In the genomic region with DNA sequence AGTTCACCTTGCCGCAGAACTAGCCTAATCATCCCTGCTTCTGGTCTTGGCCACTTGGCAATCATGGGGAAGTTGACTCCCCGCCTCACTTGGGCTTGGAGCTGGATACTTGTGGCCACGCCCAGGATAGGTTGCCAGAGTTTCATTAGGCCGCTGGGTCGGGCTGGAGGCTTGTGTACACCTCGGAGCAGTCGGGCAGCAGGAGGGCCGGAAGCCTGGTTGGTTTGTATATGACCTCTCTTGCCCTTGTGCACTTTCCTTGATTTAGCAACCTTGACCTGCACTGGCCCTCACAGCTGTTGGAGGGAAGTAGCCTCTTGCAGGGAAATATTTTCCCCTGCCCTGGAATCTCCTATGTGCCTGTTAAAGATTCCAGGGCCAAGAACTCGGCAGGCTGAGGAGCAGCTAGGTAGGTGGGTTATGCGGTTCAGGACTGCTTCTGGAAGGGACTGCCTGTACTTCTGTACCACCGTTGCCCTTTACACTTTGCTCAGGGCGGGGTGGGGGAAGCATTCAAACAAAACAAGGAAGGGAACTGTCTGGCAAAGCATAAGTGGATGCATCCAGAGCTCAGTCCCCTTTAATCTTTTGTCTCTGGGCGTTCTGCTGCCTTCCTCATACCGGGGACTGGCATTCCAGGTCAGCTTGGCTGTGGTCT, we compare ENCODE assay signal across 16 cellular contexts.
DNase-seq lines count a peak whose midpoint lies in the region; ATAC-seq, FAIRE-seq and TF ChIP-seq lines count a peak whose summit lies in the region.
"Had no signal": no experiment of that assay in that cellular context is flagged by ENCODE, and none has a peak within 500 bp of the region (broad histone marks: within the 10 kb centered on the region; RNA-seq: fewer than 3 reads in every experiment).

No MANE protein-coding gene starts in this region.

- POLR2A ChIA-PET in A549 (lab: Yijun Ruan, JAX): no interaction called here
- POLR2A ChIA-PET in activated CD4-positive, alpha-beta T cell treated with anti-CD3 and anti-CD28 coated beads, Interleukin-2, amount 10 ng/mL, durations not matched to agents 7 days and 5 days (lab: Charles Lee): no interaction called here
- POLR2A ChIA-PET in activated CD4-positive, alpha-beta T cell treated with anti-CD3 and anti-CD28 coated beads for 36 hours (lab: Charles Lee): no interaction called here

- no peak for TF ChIP-seq POLR2A in A549 (IDR thresholded peaks at IDR 0.05; ENCODE audit: low read length)
- TF ChIP-seq POLR2A in breast epithelium (IDR thresholded peaks at IDR 0.05): no peak

- no peak overlapping the region for H3K4me3 Mint-ChIP-seq in activated CD4-positive, alpha-beta T cell treated with anti-CD3 and anti-CD28 coated beads, Interleukin-2, amount 10 ng/mL, durations not matched to agents 7 days and 5 days
- H3K4me3 Mint-ChIP-seq in activated CD4-positive, alpha-beta T cell treated with anti-CD3 and anti-CD28 coated beads for 36 hours: no peak overlapping the region
- H3K4me3 Mint-ChIP-seq: activated CD8-positive, alpha-beta memory T cell treated with anti-CD3 and anti-CD28 coated beads, Interleukin-2, amount 10 ng/mL, durations not matched to agents 7 days and 5 days; H9; stimulated activated naive CD8-positive, alpha-beta T cell treated with anti-CD3 and anti-CD28 coated beads, Interleukin-15, amount 100 ng/mL, for 72 hours had no signal

- H3K9me2 ChIP-seq in hepatocyte (replicated peaks; ENCODE audit: insufficient read depth): no peaks in the 10 kb centered on the region

- H3K36me3 ChIP-seq in breast epithelium (no peaks in the 10 kb centered on the region), hepatocyte (replicated peaks; ENCODE audit: insufficient read depth, low read depth) (no peaks in the 10 kb centered on the region), pancreas (peaks cover 0 to 5% (median 0%) of the 10 kb centered on the region in 3 donors)

- H3K27ac ChIP-seq in A549 (peak overlapping the region in 1 of 2 experiments; percentile 23; a peak in 1 of 6 replicates), breast epithelium (peak overlapping the region; percentile 80 to 84), hepatocyte (peak overlapping the region; percentile 66), pancreas (no peak overlapping the region)

- ATAC-seq in A549: peak in 1 of 2 experiments; percentile 8; a peak in 2 of 6 replicates
- peak; percentile 26 to 49 (median 42) for ATAC-seq in pancreas
- ATAC-seq in activated CD4-positive, alpha-beta T cell treated with anti-CD3 and anti-CD28 coated beads for 36 hours: no peak
- ATAC-seq: activated CD8-positive, alpha-beta memory T cell treated with anti-CD3 and anti-CD28 coated beads, Interleukin-2, amount 10 ng/mL, durations not matched to agents 7 days and 5 days; GM12878; stimulated activated naive CD8-positive, alpha-beta T cell treated with anti-CD3 and anti-CD28 coated beads, Interleukin-15, amount 100 ng/mL, for 72 hours had no signal

- no peaks in the 10 kb centered on the region for H3K27me3 Mint-ChIP-seq in activated CD4-positive, alpha-beta T cell treated with anti-CD3 and anti-CD28 coated beads, Interleukin-2, amount 10 ng/mL, durations not matched to agents 7 days and 5 days
- H3K27me3 Mint-ChIP-seq in activated CD4-positive, alpha-beta T cell treated with anti-CD3 and anti-CD28 coated beads for 36 hours: no peaks in the 10 kb centered on the region
- H3K27me3 Mint-ChIP-seq: activated CD8-positive, alpha-beta memory T cell treated with anti-CD3 and anti-CD28 coated beads, Interleukin-2, amount 10 ng/mL, durations not matched to agents 7 days and 5 days; stimulated activated naive CD8-positive, alpha-beta T cell treated with anti-CD3 and anti-CD28 coated beads, Interleukin-15, amount 100 ng/mL, for 72 hours had no signal

- peaks cover 5% of the 10 kb centered on the region for H3K4me1 Mint-ChIP-seq in activated CD4-positive, alpha-beta T cell treated with anti-CD3 and anti-CD28 coated beads, Interleukin-2, amount 10 ng/mL, durations not matched to agents 7 days and 5 days
- peaks cover 2% of the 10 kb centered on the region for H3K4me1 Mint-ChIP-seq in activated CD4-positive, alpha-beta T cell treated with anti-CD3 and anti-CD28 coated beads for 36 hours
- H3K4me1 Mint-ChIP-seq: stimulated activated naive CD8-positive, alpha-beta T cell treated with anti-CD3 and anti-CD28 coated beads, Interleukin-15, amount 100 ng/mL, for 72 hours had no signal

- FAIRE-seq in A549 (lab: Jason Lieb, UNC) (no peak), pancreas (lab: Jason Lieb, UNC) (no peak)
- FAIRE-seq: GM12878 had no signal

- TF ChIP-seq CTCF in A549 (IDR thresholded peaks at IDR 0.05): no peak
- no peak for TF ChIP-seq CTCF in breast epithelium (IDR thresholded peaks at IDR 0.05)
- TF ChIP-seq CTCF in hepatocyte (IDR thresholded peaks at IDR 0.05; ENCODE audit: poor library complexity): no peak
- no peak for TF ChIP-seq CTCF in pancreas (IDR thresholded peaks at IDR 0.05)

- no peak for DNase-seq in A549 (ENCODE audit: low read depth in 1 of 2, low spot score in 1 of 2)
- DNase-seq in breast epithelium (ENCODE audit: low spot score in 2 of 2): peak in 1 of 2 donors; percentile 66
- peak; percentile 42 for DNase-seq in hepatocyte (ENCODE audit: low spot score)
- DNase-seq in pancreas: peak in 4 of 6 donors; percentile 37 to 63 (median 52)
- no peak for DNase-seq in HPDE6-E6E7 (ENCODE audit: extremely low spot score)
- no peak for DNase-seq in NCI-H1092 treated with DMSO at 0.1 percent for 48 hours (lab: John Stamatoyannopoulos, UW)
- no peak for DNase-seq in activated CD4-positive, alpha-beta T cell treated with anti-CD3 and anti-CD28 coated beads, Interleukin-2, amount 10 ng/mL, durations not matched to agents 7 days and 5 days
- DNase-seq in activated CD4-positive, alpha-beta T cell treated with anti-CD3 and anti-CD28 coated beads for 36 hours: no peak
- DNase-seq: ACHN; activated CD8-positive, alpha-beta memory T cell treated with anti-CD3 and anti-CD28 coated beads, Interleukin-2, amount 10 ng/mL, durations not matched to agents 7 days and 5 days; effector CD4-positive, alpha-beta T cell; H9; NCI-H2171; stimulated activated CD4-positive, alpha-beta T cell treated with anti-CD3 and anti-CD28 coated beads, Interleukin-4, amount 100 ng/mL, for 24 hours; stimulated activated naive CD8-positive, alpha-beta T cell treated with anti-CD3 and anti-CD28 coated beads, Interleukin-15, amount 100 ng/mL, for 72 hours had no signal

- no peak overlapping the region for H3K4me2 ChIP-seq in A549
- peak overlapping the region; percentile 65 for H3K4me2 ChIP-seq in hepatocyte

- no peak overlapping the region for H2AFZ ChIP-seq in hepatocyte

- H3K4me3 ChIP-seq in A549: no peak overlapping the region
- H3K4me3 ChIP-seq in breast epithelium: peak overlapping the region in 1 of 3 donors; percentile 19
- H3K4me3 ChIP-seq in hepatocyte: no peak overlapping the region
- H3K4me3 ChIP-seq in pancreas: no peak overlapping the region
- H3K4me3 ChIP-seq: GM12878 had no signal

- no peaks in the 10 kb centered on the region for H3K27me3 ChIP-seq in breast epithelium
- no peaks in the 10 kb centered on the region for H3K27me3 ChIP-seq in hepatocyte
- no peaks in the 10 kb centered on the region for H3K27me3 ChIP-seq in pancreas

- no peaks in the 10 kb centered on the region for H3K36me3 Mint-ChIP-seq in activated CD4-positive, alpha-beta T cell treated with anti-CD3 and anti-CD28 coated beads, Interleukin-2, amount 10 ng/mL, durations not matched to agents 7 days and 5 days (ENCODE audit: low read depth)
- H3K36me3 Mint-ChIP-seq in activated CD4-positive, alpha-beta T cell treated with anti-CD3 and anti-CD28 coated beads for 36 hours (ENCODE audit: low read depth): peaks cover 24% of the 10 kb centered on the region

- TF ChIP-seq RAD21 in A549 (conservative IDR thresholded peaks at IDR 0.05 in 1 of 2, IDR thresholded peaks at IDR 0.05 in 1 of 2): no peak

- no peaks in the 10 kb centered on the region for H4K20me1 ChIP-seq in hepatocyte (ENCODE audit: insufficient read depth, poor library complexity, severe bottlenecking)

- H3K79me2 ChIP-seq in hepatocyte: no peaks in the 10 kb centered on the region

- TF ChIP-seq EP300 in A549 (IDR thresholded peaks at IDR 0.05): no peak

- H3K9me3 ChIP-seq in A549: no peaks in the 10 kb centered on the region
- H3K9me3 ChIP-seq in breast epithelium: no peaks in the 10 kb centered on the region
- H3K9me3 ChIP-seq in hepatocyte (ENCODE audit: low read depth): no peaks in the 10 kb centered on the region
- no peaks in the 10 kb centered on the region for H3K9me3 ChIP-seq in pancreas

- no peaks in the 10 kb centered on the region for H3K9me3 Mint-ChIP-seq in activated CD4-positive, alpha-beta T cell treated with anti-CD3 and anti-CD28 coated beads, Interleukin-2, amount 10 ng/mL, durations not matched to agents 7 days and 5 days
- H3K9me3 Mint-ChIP-seq in activated CD4-positive, alpha-beta T cell treated with anti-CD3 and anti-CD28 coated beads for 36 hours (ENCODE audit: low read depth): no peaks in the 10 kb centered on the region
- H3K9me3 Mint-ChIP-seq: H9; stimulated activated naive CD8-positive, alpha-beta T cell treated with anti-CD3 and anti-CD28 coated beads, Interleukin-15, amount 100 ng/mL, for 72 hours had no signal

- WGBS in A549 (ENCODE audit: missing lambda C conversion rate): 61% methylated on average over 14 of the region's 14 CpGs
- 61% methylated on average over 14 of the region's 14 CpGs for WGBS in hepatocyte (ENCODE audit: low lambda C conversion rate, missing lambda C conversion rate)
- WGBS in pancreas, 2 donors: 45 to 67% methylated on average over 14 of the region's 14 CpGs

- no peak overlapping the region for H3K27ac Mint-ChIP-seq in activated CD4-positive, alpha-beta T cell treated with anti-CD3 and anti-CD28 coated beads, Interleukin-2, amount 10 ng/mL, durations not matched to agents 7 days and 5 days
- H3K27ac Mint-ChIP-seq in activated CD4-positive, alpha-beta T cell treated with anti-CD3 and anti-CD28 coated beads for 36 hours: no peak overlapping the region
- H3K27ac Mint-ChIP-seq: activated CD8-positive, alpha-beta memory T cell treated with anti-CD3 and anti-CD28 coated beads, Interleukin-2, amount 10 ng/mL, durations not matched to agents 7 days and 5 days; stimulated activated naive CD8-positive, alpha-beta T cell treated with anti-CD3 and anti-CD28 coated beads, Interleukin-15, amount 100 ng/mL, for 72 hours had no signal

- intact Hi-C loops in breast epithelium (cut with DNase I; ENCODE audit: low total_unique reads): loop anchor here (10.0 kb wide), 2 partner anchors 196 to 526 kb away; no protein-coding TSS in a partner anchor
- intact Hi-C loops in pancreas (cut with DNase I): loop anchor here in 2 of 3 donors (5.0 to 10.0 kb wide), 4 partner anchors 194 to 506 kb away; no protein-coding TSS in a partner anchor
- intact Hi-C loops in activated CD4-positive, alpha-beta T cell treated with anti-CD3 and anti-CD28 coated beads for 36 hours (cut with DNase I, micrococcal nuclease): loop anchor here in 1 of 2 experiments (5.0 kb wide), 3 partner anchors 49 to 144 kb away; a partner anchor contains a TSS

- CTCF ChIA-PET in A549 (lab: Yijun Ruan, JAX): interaction anchor here (1.1 to 6.3 kb wide), 4 partner anchors 17 to 309 kb away, joined by 3 to 78 read pairs (median 4); no protein-coding TSS in a partner anchor
- CTCF ChIA-PET in activated CD4-positive, alpha-beta T cell treated with anti-CD3 and anti-CD28 coated beads, Interleukin-2, amount 10 ng/mL, durations not matched to agents 7 days and 5 days (lab: Charles Lee): interaction anchor here (0.6 to 1.4 kb wide), 2 partner anchors 191 to 310 kb away, joined by 3 to 4 read pairs; no protein-coding TSS in a partner anchor
- CTCF ChIA-PET in activated CD4-positive, alpha-beta T cell treated with anti-CD3 and anti-CD28 coated beads for 36 hours (lab: Charles Lee): interaction anchor here (1.0 kb wide), 1 partner anchor 170 kb away, joined by 3 read pairs; no protein-coding TSS in a partner anchor

- H3K4me1 ChIP-seq in A549: peaks cover 8% of the 10 kb centered on the region; the same call in 1 of the 3 replicates
- peaks cover 0 to 16% of the 10 kb centered on the region in 2 donors for H3K4me1 ChIP-seq in breast epithelium
- H3K4me1 ChIP-seq in hepatocyte (ENCODE audit: insufficient read depth): peaks cover 14% of the 10 kb centered on the region
- H3K4me1 ChIP-seq in pancreas: peaks cover 0 to 3% (median 0%) of the 10 kb centered on the region in 3 donors

Comparison
In these comparisons a context has a peak if more than half of its experiments do, and no peak if none do; other contexts are left out.
1. DNase-seq: peak in hepatocyte (single experiment) and pancreas (4 of 6); none in A549 (0 of 2), HPDE6-E6E7 (single experiment), NCI-H1092 treated with DMSO at 0.1 percent for 48 hours (single experiment), activated CD4-positive, alpha-beta T cell treated with anti-CD3 and anti-CD28 coated beads, Interleukin-2, amount 10 ng/mL, durations not matched to agents 7 days and 5 days (single experiment) and activated CD4-positive, alpha-beta T cell treated with anti-CD3 and anti-CD28 coated beads for 36 hours (single experiment).
2. H3K27ac ChIP-seq: peak in breast epithelium (2 of 2) and hepatocyte (single experiment); none in pancreas (0 of 4).